Comparison of ENCODE assay signal across 9 cellular contexts in the genomic region with DNA sequence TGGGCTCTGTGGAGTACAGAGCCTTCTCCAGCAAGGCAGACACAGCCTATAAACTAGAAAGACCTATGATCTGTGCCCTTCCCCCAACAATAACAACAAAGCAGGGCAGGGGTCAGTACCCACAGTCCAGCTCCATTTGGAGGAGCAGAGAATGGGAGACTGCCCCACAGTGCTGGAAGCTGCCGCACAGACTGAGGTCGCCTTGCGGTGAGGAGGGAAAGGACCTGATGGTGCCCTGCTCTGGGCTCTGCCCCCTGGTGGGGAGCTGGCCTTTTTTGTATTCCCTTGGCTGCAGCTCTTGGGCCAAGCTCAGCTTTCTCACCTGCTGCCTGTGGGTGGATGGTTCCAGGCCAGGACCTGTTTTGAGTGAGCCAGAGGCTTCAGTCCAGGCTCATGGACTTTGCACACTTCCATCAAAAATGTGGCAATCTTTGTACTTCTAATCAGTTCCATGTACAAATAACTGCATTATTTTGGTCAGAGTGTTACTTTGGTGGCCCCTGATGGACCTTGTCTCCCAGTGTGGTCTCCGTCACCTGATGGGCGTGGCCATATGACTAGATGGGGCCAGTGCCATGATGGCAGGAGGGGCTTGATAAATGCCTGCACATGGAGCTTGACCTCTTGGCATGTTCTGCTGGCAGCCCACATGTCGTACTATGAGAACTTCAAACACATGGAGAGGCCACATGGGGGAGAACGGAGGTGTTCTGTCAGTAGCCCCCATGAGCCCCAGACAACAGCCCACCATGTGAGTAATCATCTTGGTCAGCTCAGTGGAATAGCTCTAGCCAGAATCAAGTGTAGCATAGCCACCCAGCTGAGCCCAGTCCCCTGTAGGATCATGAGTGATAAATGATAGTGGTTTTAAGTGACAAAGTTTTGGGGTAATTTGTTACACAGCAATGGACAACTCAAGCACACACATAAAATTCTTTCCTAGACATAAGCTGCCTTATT. TPM values are rescaled to one million over a fixed set of nuclear protein-coding genes. Genes with fewer than 3 reads are reported as not detected.
DNase-seq lines count a peak whose midpoint lies in the region; ATAC-seq, FAIRE-seq and TF ChIP-seq lines count a peak whose summit lies in the region.
"Had no signal": no experiment of that assay in that cellular context is flagged by ENCODE, and none has a peak within 500 bp of the region (broad histone marks: within the 10 kb centered on the region; RNA-seq: fewer than 3 reads in every experiment).

No MANE protein-coding gene starts in this region.

- H3K27me3 ChIP-seq in astrocyte (ENCODE audit: insufficient read depth, low read length): no peaks in the 10 kb centered on the region

- no peak overlapping the region for H3K4me2 ChIP-seq in astrocyte (ENCODE audit: low read length)

- H3K4me3 ChIP-seq in GM12865 (ENCODE audit: low read depth, low read length) (no peak overlapping the region), astrocyte (ENCODE audit: insufficient read depth, low read depth, low read length) (no peak overlapping the region)

- H3K4me1 ChIP-seq in astrocyte (ENCODE audit: insufficient read depth, low read length): peaks cover 7% of the 10 kb centered on the region

- no peaks in the 10 kb centered on the region for H4K20me1 ChIP-seq in astrocyte (ENCODE audit: insufficient read depth, low read length)

- H3K36me3 Mint-ChIP-seq in astrocyte (ENCODE audit: low read depth, unreplicated experiment): peaks cover 2% of the 10 kb centered on the region

- DNase-seq in GM12865 (ENCODE audit: low read depth) (peak; percentile 81), T-helper 1 cell (peak; percentile 38 to 66 (median 54)), astrocyte (ENCODE audit: low read depth) (peak; percentile 16), iris pigment epithelial cell (ENCODE audit: low read depth) (peak; percentile 26), retina (no peak)
- DNase-seq in stimulated activated CD4-positive, alpha-beta T cell treated with anti-CD3 and anti-CD28 coated beads, Interleukin-4, amount 100 ng/mL, for 48 hours (ENCODE audit: low read depth in 2 of 2): peak; percentile 44 to 54

- ATAC-seq in HG03460 (IDR thresholded peaks at IDR 0.05; ENCODE audit: unreplicated experiment) (peak; percentile 74), GM19467 (IDR thresholded peaks at IDR 0.05; ENCODE audit: unreplicated experiment) (no peak)

- H3K27ac ChIP-seq in astrocyte (ENCODE audit: low read depth, low read length): no peak overlapping the region

- no peaks in the 10 kb centered on the region for H3K36me3 ChIP-seq in astrocyte (ENCODE audit: insufficient read depth, low read length)

- H3K4me3 Mint-ChIP-seq in astrocyte (ENCODE audit: unreplicated experiment): no peak overlapping the region
- H3K4me3 Mint-ChIP-seq: dendritic cell treated with granulocyte-macrophage colony-stimulating factor and Interleukin-4, amounts not matched to agents 40 ng/mL and 50 ng/mL, for 4 days had no signal

- H3K9me3 ChIP-seq in astrocyte (ENCODE audit: insufficient read depth, low read depth, low read length): no peaks in the 10 kb centered on the region

- no peak for FAIRE-seq in astrocyte (lab: Jason Lieb, UNC)

- H3K4me1 Mint-ChIP-seq in astrocyte (ENCODE audit: low read depth, unreplicated experiment): peaks cover 26% of the 10 kb centered on the region

- no peaks in the 10 kb centered on the region for H3K9me3 Mint-ChIP-seq in astrocyte (ENCODE audit: unreplicated experiment)
- H3K9me3 Mint-ChIP-seq: dendritic cell treated with granulocyte-macrophage colony-stimulating factor and Interleukin-4, amounts not matched to agents 40 ng/mL and 50 ng/mL, for 4 days had no signal

- peak; percentile 77 for TF ChIP-seq CTCF in GM12865 (IDR thresholded peaks at IDR 0.05; ENCODE audit: insufficient read depth, low read depth, low read length, missing control alignments)
- peak; percentile 35 for TF ChIP-seq CTCF in astrocyte (IDR thresholded peaks at IDR 0.05; ENCODE audit: insufficient read depth, low read depth, low read length)

- no peak overlapping the region for H3K9ac ChIP-seq in astrocyte (ENCODE audit: low read length)

- no peak overlapping the region for H3K27ac Mint-ChIP-seq in astrocyte (ENCODE audit: unreplicated experiment)
- H3K27ac Mint-ChIP-seq: dendritic cell treated with granulocyte-macrophage colony-stimulating factor and Interleukin-4, amounts not matched to agents 40 ng/mL and 50 ng/mL, for 4 days had no signal

- H3K79me2 ChIP-seq in astrocyte (ENCODE audit: insufficient read depth, low read length): no peaks in the 10 kb centered on the region

- H3K27me3 Mint-ChIP-seq in astrocyte (ENCODE audit: low read depth, unreplicated experiment): no peaks in the 10 kb centered on the region

- no peak overlapping the region for H2AFZ ChIP-seq in astrocyte (ENCODE audit: low read depth, low read length)

RNA-seq across cellular contexts. Expression of a gene that starts 24.2 kb away (rescaled TPM):
- 10.2 and 10.9 TPM in 2 replicates for total RNA-seq in astrocyte

RNA-seq across cellular contexts. Expression of a gene that starts 40.0 kb away (rescaled TPM):
- total RNA-seq in astrocyte: 25.1 and 34.3 TPM in 2 replicates

RNA-seq across cellular contexts. Expression of a gene that starts 48.7 kb away (rescaled TPM):
- 0.93 and 3.7 TPM in 2 replicates for total RNA-seq in astrocyte
